ENCODE assay signal across 18 cellular contexts in the genomic region with DNA sequence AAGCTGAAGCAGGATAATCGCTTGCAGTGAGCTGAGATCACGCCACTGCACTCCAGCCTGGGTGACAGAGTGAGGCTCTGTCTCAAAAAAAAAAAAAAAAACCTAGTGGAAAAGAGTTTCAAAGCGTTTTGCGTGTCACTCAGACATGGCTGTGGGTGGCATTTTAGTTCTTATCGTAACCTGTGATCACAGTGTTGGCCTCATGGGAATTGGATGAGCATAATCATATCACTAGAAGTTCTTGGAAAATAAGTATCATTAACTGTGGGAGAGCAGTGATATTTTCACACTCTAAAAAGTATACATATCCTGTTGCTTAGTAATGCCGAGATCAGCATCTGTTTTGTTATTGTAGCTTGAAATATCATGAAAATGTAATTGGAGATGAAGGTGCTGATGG.
DNase-seq lines count a peak whose midpoint lies in the region; ATAC-seq lines count a peak whose summit lies in the region.
"Had no signal": no experiment of that assay in that cellular context is flagged by ENCODE, and none has a peak within 500 bp of the region (broad histone marks: within the 10 kb centered on the region; RNA-seq: fewer than 3 reads in every experiment).

No MANE protein-coding gene starts in this region.

- H3K27me3 Mint-ChIP-seq in activated CD4-positive, alpha-beta T cell treated with anti-CD3 and anti-CD28 coated beads for 36 hours = peaks cover 2% of the 10 kb centered on the region
- H3K27me3 Mint-ChIP-seq: T-cell had no signal

- H3K9me3 Mint-ChIP-seq in activated CD4-positive, alpha-beta T cell treated with anti-CD3 and anti-CD28 coated beads for 36 hours (ENCODE audit: low read depth) = no peaks in the 10 kb centered on the region
- no peaks in the 10 kb centered on the region for H3K9me3 Mint-ChIP-seq in activated naive CD4-positive, alpha-beta T cell treated with anti-CD3 and anti-CD28 coated beads, Interleukin-2, amount 50 U/mL, for 72 hours
- no peaks in the 10 kb centered on the region for H3K9me3 Mint-ChIP-seq in stimulated activated effector memory CD8-positive, alpha-beta T cell treated with anti-CD3 and anti-CD28 coated beads, Interleukin-12 subunit alpha, Interleukin-12 subunit beta, amount 100 ng/mL, for 72 hours
- H3K9me3 Mint-ChIP-seq: T-cell had no signal

- ATAC-seq in activated CD4-positive, alpha-beta T cell treated with anti-CD3 and anti-CD28 coated beads for 36 hours = peak; percentile 43
- ATAC-seq in activated naive CD4-positive, alpha-beta T cell treated with anti-CD3 and anti-CD28 coated beads, Interleukin-2, amount 50 U/mL, for 72 hours = peak; percentile 55 to 84
- ATAC-seq in stimulated activated effector memory CD8-positive, alpha-beta T cell treated with anti-CD3 and anti-CD28 coated beads, Interleukin-12 subunit alpha, Interleukin-12 subunit beta, amount 100 ng/mL, for 72 hours = peak; percentile 78
- ATAC-seq in HG03097 (IDR thresholded peaks at IDR 0.05; ENCODE audit: low FRiP score, unreplicated experiment) (no peak), sciatic nerve (no peak)

- peak; percentile 52 for DNase-seq in activated CD4-positive, alpha-beta T cell treated with anti-CD3 and anti-CD28 coated beads for 36 hours
- no peak for DNase-seq in activated CD4-positive, alpha-beta T cell treated with anti-CD3 and anti-CD28 coated beads for 1 hour
- DNase-seq in stimulated activated naive CD4-positive, alpha-beta T cell treated with Interleukin-2 at 50 U/mL for 16 hours (lab: John Stamatoyannopoulos, UW) = peak; percentile 35
- DNase-seq in stimulated activated naive CD4-positive, alpha-beta T cell (lab: John Stamatoyannopoulos, UW) = no peak
- no peak for DNase-seq in activated naive CD4-positive, alpha-beta T cell treated with anti-CD3 and anti-CD28 coated beads, Interleukin-2, amount 50 U/mL, for 72 hours (ENCODE audit: low spot score in 2 of 2)
- DNase-seq in stimulated activated effector memory CD8-positive, alpha-beta T cell treated with anti-CD3 and anti-CD28 coated beads, Interleukin-12 subunit alpha, Interleukin-12 subunit beta, amount 100 ng/mL, for 72 hours (ENCODE audit: low spot score in 2 of 2) = peak in 1 of 2 donors; percentile 48
- DNase-seq in sciatic nerve (ENCODE audit: low spot score) = no peak
- DNase-seq: brain microvascular endothelial cell, cortex of kidney, left ventricle myocardium inferior, NCI-H146, NCI-H774, PC-3, psoas muscle, SHP77 treated with DMSO at 0.1 percent for 48 hours, T-cell, testis had no signal

- CTCF ChIA-PET in activated CD4-positive, alpha-beta T cell treated with anti-CD3 and anti-CD28 coated beads for 36 hours (lab: Charles Lee) = interaction anchor here (0.6 to 5.5 kb wide), 13 partner anchors 10 to 487 kb away, joined by 3 to 102 read pairs (median 4); partner anchors contain the start of gene CREM

- POLR2A ChIA-PET in activated CD4-positive, alpha-beta T cell treated with anti-CD3 and anti-CD28 coated beads for 36 hours (lab: Charles Lee) = interaction anchor here (0.7 to 1.4 kb wide), 6 partner anchors 24 to 225 kb away, joined by 3 to 6 read pairs (median 4); partner anchors contain the start of gene CREM

- intact Hi-C loops in activated CD4-positive, alpha-beta T cell treated with anti-CD3 and anti-CD28 coated beads for 36 hours (cut with DNase I, micrococcal nuclease) = loop anchor here (1.0 to 10.0 kb wide), 4 partner anchors 70 to 564 kb away; no protein-coding TSS in a partner anchor
- intact Hi-C loops in sciatic nerve (cut with DNase I) = no loop called here

- H3K4me1 Mint-ChIP-seq in activated CD4-positive, alpha-beta T cell treated with anti-CD3 and anti-CD28 coated beads for 36 hours = peaks cover 52% of the 10 kb centered on the region
- peaks cover 38% of the 10 kb centered on the region for H3K4me1 Mint-ChIP-seq in stimulated activated effector memory CD8-positive, alpha-beta T cell treated with anti-CD3 and anti-CD28 coated beads, Interleukin-12 subunit alpha, Interleukin-12 subunit beta, amount 100 ng/mL, for 72 hours

- H3K36me3 Mint-ChIP-seq in activated CD4-positive, alpha-beta T cell treated with anti-CD3 and anti-CD28 coated beads for 36 hours (ENCODE audit: low read depth) = no peaks in the 10 kb centered on the region
- no peaks in the 10 kb centered on the region for H3K36me3 Mint-ChIP-seq in activated naive CD4-positive, alpha-beta T cell treated with anti-CD3 and anti-CD28 coated beads, Interleukin-2, amount 50 U/mL, for 72 hours
- H3K36me3 Mint-ChIP-seq in stimulated activated effector memory CD8-positive, alpha-beta T cell treated with anti-CD3 and anti-CD28 coated beads, Interleukin-12 subunit alpha, Interleukin-12 subunit beta, amount 100 ng/mL, for 72 hours = peaks cover 17% of the 10 kb centered on the region
- H3K36me3 Mint-ChIP-seq: T-cell had no signal

- peak overlapping the region; percentile 47 for H3K4me3 Mint-ChIP-seq in activated CD4-positive, alpha-beta T cell treated with anti-CD3 and anti-CD28 coated beads for 36 hours
- peak overlapping the region; percentile 66 for H3K4me3 Mint-ChIP-seq in stimulated activated effector memory CD8-positive, alpha-beta T cell treated with anti-CD3 and anti-CD28 coated beads, Interleukin-12 subunit alpha, Interleukin-12 subunit beta, amount 100 ng/mL, for 72 hours

- peak overlapping the region; percentile 96 for H3K27ac Mint-ChIP-seq in activated CD4-positive, alpha-beta T cell treated with anti-CD3 and anti-CD28 coated beads for 36 hours
- H3K27ac Mint-ChIP-seq in activated naive CD4-positive, alpha-beta T cell treated with anti-CD3 and anti-CD28 coated beads, Interleukin-2, amount 50 U/mL, for 72 hours = peak overlapping the region; percentile 87 to 98
- H3K27ac Mint-ChIP-seq in stimulated activated effector memory CD8-positive, alpha-beta T cell treated with anti-CD3 and anti-CD28 coated beads, Interleukin-12 subunit alpha, Interleukin-12 subunit beta, amount 100 ng/mL, for 72 hours = peak overlapping the region; percentile 94

Comparison
In these comparisons a context has a peak if more than half of its experiments do, and no peak if none do; other contexts are left out.
1. DNase-seq: peak in activated CD4-positive, alpha-beta T cell treated with anti-CD3 and anti-CD28 coated beads for 36 hours (single experiment) and stimulated activated naive CD4-positive, alpha-beta T cell treated with Interleukin-2 at 50 U/mL for 16 hours (single experiment); none in activated CD4-positive, alpha-beta T cell treated with anti-CD3 and anti-CD28 coated beads for 1 hour (single experiment), stimulated activated naive CD4-positive, alpha-beta T cell (0 of 6), activated naive CD4-positive, alpha-beta T cell treated with anti-CD3 and anti-CD28 coated beads, Interleukin-2, amount 50 U/mL, for 72 hours (0 of 2) and sciatic nerve (single experiment).
2. ATAC-seq: peak in activated CD4-positive, alpha-beta T cell treated with anti-CD3 and anti-CD28 coated beads for 36 hours (single experiment), activated naive CD4-positive, alpha-beta T cell treated with anti-CD3 and anti-CD28 coated beads, Interleukin-2, amount 50 U/mL, for 72 hours (2 of 2) and stimulated activated effector memory CD8-positive, alpha-beta T cell treated with anti-CD3 and anti-CD28 coated beads, Interleukin-12 subunit alpha, Interleukin-12 subunit beta, amount 100 ng/mL, for 72 hours (single experiment); none in HG03097 (single experiment) and sciatic nerve (single experiment).
3. Peak in every context shown above with its lines, with median percentiles within 50 percentile points of each other: H3K27ac Mint-ChIP-seq.